15 cellular contexts compared by ENCODE assay signal in the genomic region with DNA sequence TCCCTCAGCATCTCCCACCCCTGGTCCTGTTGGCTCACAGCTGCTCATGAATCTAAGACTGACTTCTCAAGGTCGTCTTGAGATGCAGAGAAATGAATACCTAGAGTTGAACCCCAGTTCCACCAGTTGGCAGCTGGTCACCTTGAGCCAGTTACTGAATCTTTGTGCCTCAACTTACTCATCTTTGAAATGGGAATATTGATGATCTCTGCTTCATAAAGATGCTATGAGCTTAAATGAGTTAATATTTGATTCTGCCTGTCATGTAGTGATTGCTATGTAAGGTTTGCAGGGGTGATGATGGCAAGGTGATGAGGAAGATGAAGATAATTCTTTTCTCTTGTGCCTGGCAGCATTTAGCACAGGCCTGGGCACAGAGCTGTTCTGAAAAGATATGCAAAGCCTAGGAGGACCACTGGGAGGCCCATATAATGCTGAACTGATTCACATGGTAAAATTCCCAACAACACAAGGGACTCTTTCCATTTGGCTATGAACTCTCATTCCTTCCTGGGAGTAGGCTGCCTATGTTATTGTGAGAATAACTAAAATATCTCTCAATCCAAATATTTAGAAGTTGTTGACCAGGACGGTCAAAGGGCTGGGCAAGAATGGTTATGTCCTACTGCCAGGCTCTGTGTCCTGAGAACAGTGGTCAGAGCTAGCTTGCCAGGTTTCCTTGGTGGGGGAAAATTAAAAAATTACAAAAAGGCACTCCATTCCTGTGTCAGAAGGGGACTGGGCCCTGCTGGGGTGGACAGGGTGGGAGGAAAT.
DNase-seq lines count a peak whose midpoint lies in the region; ATAC-seq and TF ChIP-seq lines count a peak whose summit lies in the region.
"Had no signal": no experiment of that assay in that cellular context is flagged by ENCODE, and none has a peak within 500 bp of the region (broad histone marks: within the 10 kb centered on the region; RNA-seq: fewer than 3 reads in every experiment).

No MANE protein-coding gene starts in this region.

- no peaks in the 10 kb centered on the region for H3K4me1 ChIP-seq in liver (ENCODE audit: control insufficient read depth in 4 of 4, insufficient read depth in 4 of 4, low read length in 3 of 4)
- peaks cover 0 to 40% (median 27%) of the 10 kb centered on the region in 4 donors for H3K4me1 ChIP-seq in sigmoid colon
- no peaks in the 10 kb centered on the region for H3K4me1 ChIP-seq in urinary bladder (ENCODE audit: insufficient read depth)
- H3K4me1 ChIP-seq: Caco-2 had no signal

- H3K27me3 ChIP-seq in liver (ENCODE audit: control insufficient read depth in 4 of 4, insufficient read depth in 4 of 4, low read length in 3 of 4) (no peaks in the 10 kb centered on the region), sigmoid colon (no peaks in the 10 kb centered on the region)

- DNase-seq in coronary artery (ENCODE audit: low spot score) (no peak), sigmoid colon (peak; percentile 14), superior temporal gyrus (ENCODE audit: extremely low spot score) (no peak), nucleus accumbens (lab: John Stamatoyannopoulos, UW) (no peak)
- DNase-seq: ACHN, Caco-2, DMS153, KBM-7, NCI-H1436, NCI-H2029, NCI-H2171 treated with DMSO at 0.1 percent for 48 hours, PC-9 had no signal

- H3K36me3 ChIP-seq in liver (ENCODE audit: control insufficient read depth in 4 of 4, insufficient read depth in 3 of 4, low read depth in 1 of 4, low read length in 3 of 4), result no peaks in the 10 kb centered on the region
- H3K36me3 ChIP-seq in sigmoid colon, result no peaks in the 10 kb centered on the region
- no peaks in the 10 kb centered on the region for H3K36me3 ChIP-seq in urinary bladder (ENCODE audit: insufficient read depth)

- H3K4me3 ChIP-seq in coronary artery (no peak overlapping the region), liver (ENCODE audit: low read depth in 1 of 3, low read length in 3 of 3) (no peak overlapping the region), sigmoid colon (no peak overlapping the region), urinary bladder (ENCODE audit: low read depth, low read length) (no peak overlapping the region)
- H3K4me3 ChIP-seq: PC-9 had no signal

- no peak overlapping the region for H3K9ac ChIP-seq in liver (ENCODE audit: low read depth in 1 of 2, low read length in 2 of 2)

- no peak for TF ChIP-seq RAD21 in liver (IDR thresholded peaks at IDR 0.05)

- H3K27ac ChIP-seq in coronary artery, result peak overlapping the region; percentile 30 to 85
- H3K27ac ChIP-seq in liver (ENCODE audit: low read depth in 1 of 2, low read length in 2 of 2), result no peak overlapping the region
- peak overlapping the region; percentile 61 to 84 (median 68) for H3K27ac ChIP-seq in sigmoid colon
- H3K27ac ChIP-seq in urinary bladder (ENCODE audit: low read depth), result peak overlapping the region; percentile 32
- H3K27ac ChIP-seq: PC-9 had no signal

- WGBS in liver, result 67% methylated on average over 2 of the region's 2 CpGs
- WGBS in sigmoid colon, 2 donors, result 55% methylated on average over 2 of the region's 2 CpGs
- WGBS in urinary bladder, result 55% methylated on average over 2 of the region's 2 CpGs

- TF ChIP-seq CTCF in coronary artery (IDR thresholded peaks at IDR 0.05) (no peak), liver (IDR thresholded peaks at IDR 0.05; ENCODE audit: low read depth, low read length, missing input control) (no peak), sigmoid colon (IDR thresholded peaks at IDR 0.05) (no peak)

- ATAC-seq in GM18511 (IDR thresholded peaks at IDR 0.05; ENCODE audit: unreplicated experiment), result no peak

- H3K9me3 ChIP-seq in liver (ENCODE audit: control insufficient read depth in 4 of 4, low read length in 3 of 4) (no peaks in the 10 kb centered on the region), sigmoid colon (no peaks in the 10 kb centered on the region)
- H3K9me3 ChIP-seq: Caco-2 had no signal

- TF ChIP-seq EP300 in sigmoid colon (IDR thresholded peaks at IDR 0.05), result no peak

- intact Hi-C loops in sigmoid colon (cut with DNase I), result no loop called here

- no peak for TF ChIP-seq POLR2A in sigmoid colon (IDR thresholded peaks at IDR 0.05)

TF ChIP-seq in liver, 16 proteins besides CTCF, POLR2A, EP300 and RAD21:
- TF ChIP-seq MAX (IDR thresholded peaks at IDR 0.05), result no peak
- TF ChIP-seq NR2F2 (IDR thresholded peaks at IDR 0.05), result peak; percentile 15
- no peak for TF ChIP-seq FOXA1 (IDR thresholded peaks at IDR 0.05)
- no peak for TF ChIP-seq SP1 (IDR thresholded peaks at IDR 0.05)

Comparison
In these comparisons a context has a peak if more than half of its experiments do, and no peak if none do; other contexts are left out.
1. H3K27ac ChIP-seq: peak in coronary artery (2 of 2), sigmoid colon (4 of 4) and urinary bladder (single experiment); none in liver (0 of 2).